Comparison of ENCODE assay signal across 25 cellular contexts in the genomic region with DNA sequence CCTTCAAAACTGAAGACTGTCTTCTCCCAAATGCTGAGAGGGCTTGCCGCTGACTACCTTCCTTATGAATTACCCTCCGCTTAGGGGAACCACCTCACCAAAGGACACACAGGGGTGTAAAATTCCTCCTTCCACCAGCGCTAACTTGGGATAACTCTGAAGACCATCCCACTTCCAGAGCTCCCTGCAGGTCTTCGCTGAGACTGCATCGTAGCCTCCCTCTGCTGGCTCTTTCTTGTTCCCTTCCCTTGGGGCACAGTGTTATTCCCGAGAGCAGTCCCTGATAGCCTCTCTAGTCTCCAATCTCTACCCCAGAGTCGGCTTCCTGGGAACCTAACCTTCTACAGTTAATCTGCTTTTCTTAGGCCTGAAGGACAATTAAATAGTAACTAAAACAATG.
A peak's percentile ranks its signal among the peaks of the same experiment; 100 is the strongest.
DNase-seq lines count a peak whose midpoint lies in the region; ATAC-seq and TF ChIP-seq lines count a peak whose summit lies in the region.
"Had no signal": no experiment of that assay in that cellular context is flagged by ENCODE, and none has a peak within 500 bp of the region (broad histone marks: within the 10 kb centered on the region; RNA-seq: fewer than 3 reads in every experiment).

No MANE protein-coding gene starts in this region.

- H3K79me1 ChIP-seq in H9 (ENCODE audit: insufficient read depth, low read depth, low read length, poor library complexity, severe bottlenecking): peaks cover 2% of the 10 kb centered on the region

- H3K27ac Mint-ChIP-seq in H9 (peak overlapping the region in 2 of 3 experiments; percentile 45 to 53; a peak in 4 of 7 replicates), T-helper 17 cell (no peak overlapping the region)
- H3K27ac Mint-ChIP-seq: CD4-positive, alpha-beta memory T cell; HFFc6 had no signal

- H2BK5ac ChIP-seq in H9 (ENCODE audit: insufficient read length, low read length): no peak overlapping the region

- H2AK5ac ChIP-seq in H9 (ENCODE audit: insufficient read length, low read length): no peak overlapping the region

- H3K18ac ChIP-seq in H9 (ENCODE audit: insufficient read length, low read depth, low read length): no peak overlapping the region

- no peak overlapping the region for H3K14ac ChIP-seq in H9 (ENCODE audit: insufficient read depth, low read length)

- H3K4me1 ChIP-seq in H9 (ENCODE audit: insufficient read depth, low read length): no peaks in the 10 kb centered on the region
- no peaks in the 10 kb centered on the region for H3K4me1 ChIP-seq in spleen
- H3K4me1 ChIP-seq: BLaER1 treated with 17β-estradiol and CSF1 and Interleukin-3, amounts not matched to agents 10 nM and 100 nM had no signal

- H3K27ac ChIP-seq in H9 (ENCODE audit: insufficient read length, low read depth, low read length) (no peak overlapping the region), spleen (no peak overlapping the region)
- H3K27ac ChIP-seq: BLaER1 treated with 17β-estradiol and CSF1 and Interleukin-3, amounts not matched to agents 10 nM and 100 nM; HL-60 had no signal

- no peak for TF ChIP-seq POLR2A in spleen (IDR thresholded peaks at IDR 0.05)

- no peak overlapping the region for H3T11ph ChIP-seq in H9 (ENCODE audit: low read length)

- H4K91ac ChIP-seq in H9 (ENCODE audit: insufficient read length, low read depth, low read length): no peak overlapping the region

- no peak overlapping the region for H4K8ac ChIP-seq in H9 (replicated peaks; ENCODE audit: insufficient read length, low read depth, low read length)

- H2BK120ac ChIP-seq in H9 (ENCODE audit: low read depth, low read length, poor library complexity, severe bottlenecking): no peak overlapping the region

- H3K9ac ChIP-seq in H9 (ENCODE audit: extremely low read depth, insufficient read length, low read length): no peak overlapping the region
- H3K9ac ChIP-seq: BLaER1 treated with 17β-estradiol and CSF1 and Interleukin-3, amounts not matched to agents 10 nM and 100 nM had no signal

- H3K9me3 Mint-ChIP-seq in H9: peaks cover 9 to 20% of the 10 kb centered on the region in 2 experiments; a peak in 3 of 5 replicates

- no peak overlapping the region for H2BK15ac ChIP-seq in H9 (ENCODE audit: low read depth, low read length)

- H3K4me2 ChIP-seq in H9 (ENCODE audit: insufficient read depth, insufficient read length, low read length): no peak overlapping the region
- H3K4me2 ChIP-seq: BLaER1 treated with 17β-estradiol and CSF1 and Interleukin-3, amounts not matched to agents 10 nM and 100 nM had no signal

- H3K9me3 ChIP-seq in H9 (ENCODE audit: control insufficient read depth, low read depth, low read length): no peaks in the 10 kb centered on the region
- H3K9me3 ChIP-seq in T-helper 17 cell (ENCODE audit: control insufficient read depth, low read length, poor library complexity, severe bottlenecking): no peaks in the 10 kb centered on the region
- H3K9me3 ChIP-seq in spleen: peaks cover 0 to 12% (median 3%) of the 10 kb centered on the region in 8 donors

- DNase-seq in H9 (peak; percentile 47), T-helper 17 cell (no peak), iPS DF 19.7 (ENCODE audit: low read depth, low spot score) (peak; percentile 48), left ventricle myocardium superior (no peak), spleen (no peak)
- DNase-seq in stimulated activated CD4-positive, alpha-beta T cell treated with anti-CD3 and anti-CD28 coated beads, Interleukin-1b, Interleukin-23, amount 100 ng/mL, for 48 hours: no peak
- no peak for DNase-seq in activated effector memory CD4-positive, alpha-beta T cell treated with Interleukin-2 at 50 U/mL for 16 hours
- DNase-seq: ACHN; CD4-positive, alpha-beta memory T cell; DMS153; GDM1; HFFc6; KG1; NCI-H1092; NCI-H146; NCI-H2029; NCI-H2227 treated with DMSO at 0.1 percent for 48 hours; NCI-H510A treated with DMSO at 0.1 percent for 48 hours; NCI-H774; NK-92 treated with Interleukin-12 subunit alpha and Interleukin-12 subunit beta, amount 100 ng/mL, for 24 hours; SIG-M5 had no signal

- no peak overlapping the region for H3K4ac ChIP-seq in H9 (ENCODE audit: low read depth, low read length)

- ATAC-seq in T-helper 17 cell (no peak), left ventricle myocardium superior (no peak)
- ATAC-seq: Panc1, SK-N-SH treated with all-trans-retinoic acid at 6 μM for 48 hours had no signal

- no peak overlapping the region for H4K5ac ChIP-seq in H9 (ENCODE audit: insufficient read length, low read depth, low read length)

- H3K27me3 Mint-ChIP-seq in H9 (ENCODE audit: low read depth) (no peaks in the 10 kb centered on the region), T-helper 17 cell (no peaks in the 10 kb centered on the region)
- H3K27me3 Mint-ChIP-seq: CD4-positive, alpha-beta memory T cell had no signal

- intact Hi-C loops in left ventricle myocardium superior (cut with micrococcal nuclease) (no loop called here), spleen (cut with DNase I; ENCODE audit: low total_unique reads) (no loop called here)

- no peaks in the 10 kb centered on the region for H3K23me2 ChIP-seq in H9 (ENCODE audit: insufficient read length, low read depth, low read length, poor library complexity, severe bottlenecking)

- no peaks in the 10 kb centered on the region for H3K27me3 ChIP-seq in H9 (ENCODE audit: insufficient read depth, low read length)
- no peaks in the 10 kb centered on the region for H3K27me3 ChIP-seq in spleen (replicated peaks in 1 of 7)
- H3K27me3 ChIP-seq: BLaER1 treated with 17β-estradiol and CSF1 and Interleukin-3, amounts not matched to agents 10 nM and 100 nM had no signal

- no peak overlapping the region for H2BK12ac ChIP-seq in H9 (ENCODE audit: insufficient read length, low read depth, low read length)

- H2AFZ ChIP-seq in H9 (ENCODE audit: low read length): no peak overlapping the region

- whole genome bisulfite sequencing in H9 (ENCODE audit: extremely low coverage, insufficient read length, low lambda C conversion rate): no CpG with 5 or more reads among the region's 7 CpGs
- 85 to 95% (median 88%) methylated on average over 7 of the region's 7 CpGs for WGBS in spleen, 5 donors

- H2BK20ac ChIP-seq in H9 (ENCODE audit: low read depth, low read length, poor library complexity, severe bottlenecking): no peak overlapping the region

- TF ChIP-seq CTCF in H9 (conservative IDR thresholded peaks at IDR 0.05): peak; percentile 29; the same call in 2 of the 3 replicates
- TF ChIP-seq CTCF in spleen (IDR thresholded peaks at IDR 0.05 in 8 of 11, conservative IDR thresholded peaks at IDR 0.05 in 3 of 11): no peak

- no peak overlapping the region for H3K23ac ChIP-seq in H9 (ENCODE audit: insufficient read length, low read depth, low read length)

- H4K20me1 ChIP-seq in H9 (ENCODE audit: control insufficient read depth, insufficient read depth, insufficient read length): no peaks in the 10 kb centered on the region
- H4K20me1 ChIP-seq: BLaER1 treated with 17β-estradiol and CSF1 and Interleukin-3, amounts not matched to agents 10 nM and 100 nM had no signal

- no peak overlapping the region for H3K56ac ChIP-seq in H9 (ENCODE audit: insufficient read length, low read depth, low read length)

- H3K36me3 ChIP-seq in spleen: no peaks in the 10 kb centered on the region
- H3K36me3 ChIP-seq: BLaER1 treated with 17β-estradiol and CSF1 and Interleukin-3, amounts not matched to agents 10 nM and 100 nM had no signal

- peaks cover 15 to 24% (median 20%) of the 10 kb centered on the region in 3 experiments for H3K36me3 Mint-ChIP-seq in H9 (ENCODE audit: insufficient read depth in 1 of 3, low read depth in 3 of 3)
- H3K36me3 Mint-ChIP-seq in T-helper 17 cell (ENCODE audit: low read depth): no peaks in the 10 kb centered on the region
- H3K36me3 Mint-ChIP-seq: CD4-positive, alpha-beta memory T cell had no signal

- H3K4me3 Mint-ChIP-seq in H9: no peak overlapping the region
- peak overlapping the region; percentile 19 for H3K4me3 Mint-ChIP-seq in T-helper 17 cell
- H3K4me3 Mint-ChIP-seq: CD4-positive, alpha-beta memory T cell; HFFc6 had no signal

- H3K4me3 ChIP-seq in spleen: no peak overlapping the region
- H3K4me3 ChIP-seq: BLaER1 treated with 17β-estradiol and CSF1 and Interleukin-3, amounts not matched to agents 10 nM and 100 nM had no signal

- H3K79me2 ChIP-seq in H9 (ENCODE audit: insufficient read depth, low read length): no peaks in the 10 kb centered on the region

- H3K4me1 Mint-ChIP-seq in H9 (peaks cover 6 to 8% of the 10 kb centered on the region in 2 experiments), T-helper 17 cell (no peaks in the 10 kb centered on the region)
- H3K4me1 Mint-ChIP-seq: CD4-positive, alpha-beta memory T cell had no signal

Comparison
In these comparisons a context has a peak if more than half of its experiments do, and no peak if none do; other contexts are left out.
1. DNase-seq: peak in H9 (single experiment) and iPS DF 19.7 (single experiment); none in T-helper 17 cell (0 of 3), stimulated activated CD4-positive, alpha-beta T cell treated with anti-CD3 and anti-CD28 coated beads, Interleukin-1b, Interleukin-23, amount 100 ng/mL, for 48 hours (single experiment), left ventricle myocardium superior (single experiment), activated effector memory CD4-positive, alpha-beta T cell treated with Interleukin-2 at 50 U/mL for 16 hours (single experiment) and spleen (single experiment).